ENCODE assay signal across 17 cellular contexts in genomic region chr4:3494501-3494900, GRCh38. TPM values are rescaled to one million over a fixed set of nuclear protein-coding genes. Genes with fewer than 3 reads are reported as not detected.
"Had no signal": no experiment of that assay in that cellular context is flagged by ENCODE, and none has a peak within 500 bp of the region (broad histone marks: within the 10 kb centered on the region; RNA-seq: fewer than 3 reads in every experiment).

No MANE protein-coding gene starts in this region.

- H3K9me3 ChIP-seq: stomach, vagina had no signal

- H3K27ac ChIP-seq: brain microvascular endothelial cell, stomach, vagina had no signal

- ATAC-seq: activated naive CD4-positive, alpha-beta T cell treated with anti-CD3 and anti-CD28 coated beads, Interleukin-2, amount 50 U/mL, for 72 hours had no signal

- H3K4me1 ChIP-seq: vagina had no signal

- H3K27me3 ChIP-seq: vagina had no signal

- H3K4me3 ChIP-seq: stomach, vagina had no signal

- H3K36me3 ChIP-seq: brain microvascular endothelial cell, vagina had no signal

- DNase-seq: activated CD4-positive, alpha-beta T cell treated with anti-CD3 and anti-CD28 coated beads, Interleukin-2, amount 50 U/mL, for 4 hours; activated CD4-positive, CD25-positive, alpha-beta regulatory T cell treated with anti-CD3 and anti-CD28 coated beads, Interleukin-2, amount 50 U/mL, for 72 hours; activated effector memory CD4-positive, alpha-beta T cell treated with anti-CD3 and anti-CD28 coated beads, Interleukin-2, amount 50 U/mL, for 16 hours; activated T-cell treated with anti-CD3 and anti-CD28 coated beads, Interleukin-2, amount 50 U/mL, for 4 hours; amygdala; brain microvascular endothelial cell; dermis blood vessel endothelial cell; hypothalamus; stimulated activated CD4-positive, alpha-beta T cell treated with anti-CD3 and anti-CD28 coated beads, Interleukin-4, amount 100 ng/mL, for 1 hour; stomach had no signal

RNA-seq across cellular contexts. Expression of gene DOK7, which starts 31.4 kb away (rescaled TPM):
- total RNA-seq: activated naive CD4-positive, alpha-beta T cell treated with anti-CD3 and anti-CD28 coated beads, Interleukin-2, amount 50 U/mL, for 72 hours; activated T-cell treated with anti-CD3 and anti-CD28 coated beads, Interleukin-2, amount 50 U/mL, for 4 hours; lung microvascular endothelial cell; osteocyte had no signal

RNA-seq across cellular contexts. Expression of gene HGFAC, which starts 52.7 kb away (rescaled TPM):
- total RNA-seq: activated naive CD4-positive, alpha-beta T cell treated with anti-CD3 and anti-CD28 coated beads, Interleukin-2, amount 50 U/mL, for 72 hours; mononuclear cell; natural killer cell treated with Interleukin-12 subunit alpha and Interleukin-12 subunit beta and Interleukin-15 and Interleukin-18, amount 100 ng/mL, for 72 hours; pulmonary artery endothelial cell; stomach; vagina had no signal
